22 cellular contexts compared by ENCODE assay signal in the genomic region with DNA sequence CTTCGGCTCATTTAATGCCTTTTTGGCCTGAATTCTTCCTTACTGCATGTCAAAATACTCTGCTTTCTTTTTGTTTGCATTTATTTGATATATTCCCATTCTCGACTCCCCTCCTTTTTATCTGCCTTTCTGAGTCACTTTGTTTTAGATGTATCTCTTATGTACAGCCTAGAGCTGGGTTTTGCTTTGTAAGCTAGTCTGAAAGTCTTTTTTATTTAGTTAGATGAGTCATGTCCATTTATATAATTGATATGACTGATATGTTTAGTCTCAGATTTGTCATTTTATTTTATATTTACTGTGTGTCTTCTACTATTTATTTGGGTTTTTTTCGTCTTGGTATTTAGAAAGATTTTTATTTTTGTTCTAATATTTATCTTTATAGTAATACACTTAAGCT. TPM values are rescaled to one million over a fixed set of nuclear protein-coding genes. Genes with fewer than 3 reads are reported as not detected.
A peak's percentile ranks its signal among the peaks of the same experiment; 100 is the strongest.
DNase-seq lines count a peak whose midpoint lies in the region; ATAC-seq, FAIRE-seq and TF ChIP-seq lines count a peak whose summit lies in the region.
"Had no signal": no experiment of that assay in that cellular context is flagged by ENCODE, and none has a peak within 500 bp of the region (broad histone marks: within the 10 kb centered on the region; RNA-seq: fewer than 3 reads in every experiment).

No MANE protein-coding gene starts in this region.

- POLR2A ChIA-PET in A549 (lab: Yijun Ruan, JAX) = interaction anchor here (0.9 kb wide), 1 partner anchor 34 kb away, joined by 3 read pairs; the partner anchor contains the start of genes GNG5 and SPATA1

- 13% methylated on average over 3 of the region's 3 CpGs for WGBS in A549 (ENCODE audit: missing lambda C conversion rate)
- 74 to 83% methylated on average over 3 of the region's 3 CpGs for WGBS in transverse colon (ENCODE audit: low coverage in 1 of 2), 2 donors

- ATAC-seq in A549 (no peak), GM21515 (IDR thresholded peaks at IDR 0.05; ENCODE audit: unreplicated experiment) (no peak), GM18867 (IDR thresholded peaks at IDR 0.05; ENCODE audit: unreplicated experiment) (no peak)
- ATAC-seq: heart right ventricle, lower lobe of right lung had no signal

- no peak overlapping the region for H3K27ac ChIP-seq in A549
- peak overlapping the region in 1 of 4 donors; percentile 30 for H3K27ac ChIP-seq in transverse colon
- H3K27ac ChIP-seq: heart right ventricle, lower lobe of right lung, testis had no signal

- no peak for TF ChIP-seq EP300 in A549 (IDR thresholded peaks at IDR 0.05)
- no peak for TF ChIP-seq EP300 in transverse colon (IDR thresholded peaks at IDR 0.05; ENCODE audit: low read depth)

- TF ChIP-seq POLR2A in A549 (IDR thresholded peaks at IDR 0.05; ENCODE audit: low read length) = no peak
- TF ChIP-seq POLR2A in transverse colon (IDR thresholded peaks at IDR 0.05) = no peak

- CTCF ChIA-PET in A549 (lab: Yijun Ruan, JAX) = interaction anchor here (0.9 kb wide), 1 partner anchor 44 kb away, joined by 3 read pairs; no protein-coding TSS in a partner anchor

- TF ChIP-seq RAD21 in A549 (conservative IDR thresholded peaks at IDR 0.05 in 1 of 2, IDR thresholded peaks at IDR 0.05 in 1 of 2) = no peak

- no peaks in the 10 kb centered on the region for H3K27me3 ChIP-seq in transverse colon
- H3K27me3 ChIP-seq: heart right ventricle, testis had no signal

- FAIRE-seq in A549 (lab: Jason Lieb, UNC) = no peak

- in situ Hi-C loops in transverse colon (cut with MboI; ENCODE audit: low pct_ligation_motif_present in 1 of 4, low pct_unique_long_range_greater_than_20kb in 1 of 4, low sequenced_read_pairs in 3 of 4) = no loop called here

- H3K4me3 ChIP-seq in A549 = no peak overlapping the region
- H3K4me3 ChIP-seq in fibroblast of the aortic adventitia (ENCODE audit: low read depth, low read length) = no peak overlapping the region
- H3K4me3 ChIP-seq in transverse colon = no peak overlapping the region
- H3K4me3 ChIP-seq: heart right ventricle, lower lobe of right lung, testis had no signal

- H3K9me3 ChIP-seq in A549 = no peaks in the 10 kb centered on the region
- H3K9me3 ChIP-seq in transverse colon = no peaks in the 10 kb centered on the region
- H3K9me3 ChIP-seq: heart right ventricle, lower lobe of right lung, testis had no signal

- DNase-seq in A549 (ENCODE audit: low read depth in 1 of 2, low spot score in 1 of 2) (peak in 1 of 2 experiments; percentile 7), HT1080 (ENCODE audit: low read depth) (peak; percentile 10), SW480 (ENCODE audit: low spot score) (peak; percentile 7), fibroblast of the aortic adventitia (ENCODE audit: low read depth) (peak; percentile 33), iPS-NIHi11 (ENCODE audit: low spot score) (no peak), transverse colon (no peak)
- DNase-seq: activated CD4-positive, alpha-beta T cell treated with anti-CD3 and anti-CD28 coated beads for 1 hour; CD4-positive, CD25-positive, alpha-beta regulatory T cell; central memory CD4-positive, alpha-beta T cell; DMS153; heart right ventricle; KG1; lower lobe of right lung; NCI-H1092 treated with DMSO at 0.1 percent for 48 hours; NCI-H2081 treated with DMSO at 0.1 percent for 48 hours; NCI-H524; retina; T-helper 9 cell; testis had no signal

- intact Hi-C loops in transverse colon (cut with DNase I; ENCODE audit: low total_unique reads) = no loop called here

- H3K4me2 ChIP-seq in A549 = peak overlapping the region; percentile 43; the same call in 2 of the 3 replicates

- no peaks in the 10 kb centered on the region for H3K36me3 ChIP-seq in transverse colon

- H3K4me1 ChIP-seq in A549 = peaks cover 11% of the 10 kb centered on the region; the same call in 1 of the 3 replicates
- H3K4me1 ChIP-seq in transverse colon = peaks cover 0 to 9% (median 5%) of the 10 kb centered on the region in 4 donors
- H3K4me1 ChIP-seq: heart right ventricle, lower lobe of right lung, testis had no signal

- TF ChIP-seq CTCF in A549 (IDR thresholded peaks at IDR 0.05) (no peak), fibroblast of the aortic adventitia (IDR thresholded peaks at IDR 0.05; ENCODE audit: insufficient read depth, low read length) (no peak), transverse colon (IDR thresholded peaks at IDR 0.05) (no peak)

TF ChIP-seq in A549, 52 proteins besides CTCF, POLR2A, EP300 and RAD21:
- TF ChIP-seq JUNB (IDR thresholded peaks at IDR 0.05) (0 out of 2 replicates have a peak, but pooled peaks have one; percentile 23), FOSL2 (IDR thresholded peaks at IDR 0.05) (no peak), FOSL2 (CRISPR knock-in tag; IDR thresholded peaks at IDR 0.05) (peak; percentile 48), EHMT2 (IDR thresholded peaks at IDR 0.05; ENCODE audit: low read depth) (no peak)
TF ChIP-seq in A549: peak in this region for 2.

RNA-seq across cellular contexts. Expression of gene GNG5, which starts 33.6 kb away (rescaled TPM):
- 59.3 and 103 TPM in 2 replicates for polyA plus RNA-seq in A549 (2011; rRNA removed)
- 85.2 and 100.0 TPM in 2 replicates for polyA plus RNA-seq in A549 (2012; cell fraction: cytosol; rRNA removed)
- polyA plus RNA-seq in A549 (2012; cell fraction: nucleus; rRNA removed) = 45.9 and 47.7 TPM in 2 replicates
- 135 to 143 TPM (median 143 TPM) in 3 replicates for polyA plus RNA-seq in A549 (2017; fragmentation: RNase III; extraction: RNeasy Plus Mini Kit Qiagen cat#74134 plus additional on column Dnase treatment)
- polyA minus RNA-seq in A549 (2011; rRNA and poly(A)+ RNA removed) = 12.8 and 14.5 TPM in 2 replicates
- total RNA-seq in HT1080 (2014; rRNA removed; shearing (Covaris generic)) = 42.0 and 111 TPM in 2 replicates
- 188 and 213 TPM in 2 replicates for polyA plus RNA-seq in HT1080 (2015; cell fraction: cytosol; rRNA removed)
- polyA plus RNA-seq in HT1080 (2015; cell fraction: nucleus; rRNA removed) = 50.4 and 52.7 TPM in 2 replicates
- total RNA-seq in fibroblast of the aortic adventitia (ENCODE audit: low replicate concordance) = 1.6 and 54.1 TPM in 2 replicates
- total RNA-seq in transverse colon = 100 to 1,000 TPM in 2 of 4 donors, 10 to 100 TPM in 2; 19.1 to 172 (median 127) TPM

RNA-seq across cellular contexts. Expression of gene SPATA1, which starts 33.8 kb away (rescaled TPM):
- polyA plus RNA-seq in A549 (2011; rRNA removed) (0.54 and 1.2 TPM in 2 replicates), A549 (2017; fragmentation: RNase III; extraction: RNeasy Plus Mini Kit Qiagen cat#74134 plus additional on column Dnase treatment) (0.26 to 0.49 TPM (median 0.42 TPM) in 3 replicates)
- polyA plus RNA-seq in A549 (2012; cell fraction: cytosol; rRNA removed) = 0.40 and 0.56 TPM in 2 replicates
- 0.61 and 0.95 TPM in 2 replicates for polyA plus RNA-seq in A549 (2012; cell fraction: nucleus; rRNA removed)
- polyA minus RNA-seq in A549 (2011; rRNA and poly(A)+ RNA removed) = not detected in 2 replicates
- 0.20 TPM in 1 of 2 replicates, not detected in the other for total RNA-seq in HT1080 (2014; rRNA removed; shearing (Covaris generic))
- polyA plus RNA-seq in HT1080 (2015; cell fraction: cytosol; rRNA removed) = 1.6 TPM in 1 of 2 replicates, not detected in the other
- polyA plus RNA-seq in HT1080 (2015; cell fraction: nucleus; rRNA removed) = 1.8 TPM in 1 of 2 replicates, not detected in the other
- total RNA-seq in fibroblast of the aortic adventitia (ENCODE audit: low replicate concordance) (0.41 and 3.0 TPM in 2 replicates), transverse colon (1 to 10 TPM in 1 of 4 donors, under 1 TPM in 1, not detected in 2; 0.14 to 1.6 TPM)
- total RNA-seq: SK-MEL-5 had no signal

RNA-seq across cellular contexts. Expression of gene CTBS, which starts 34.3 kb away (rescaled TPM):
- polyA plus RNA-seq in A549 (2011; rRNA removed) (20.8 and 25.3 TPM in 2 replicates), A549 (2017; fragmentation: RNase III; extraction: RNeasy Plus Mini Kit Qiagen cat#74134 plus additional on column Dnase treatment) (5.6 to 6.9 TPM (median 6.7 TPM) in 3 replicates)
- 2.7 and 3.3 TPM in 2 replicates for polyA plus RNA-seq in A549 (2012; cell fraction: cytosol; rRNA removed)
- 1.3 and 1.9 TPM in 2 replicates for polyA plus RNA-seq in A549 (2012; cell fraction: nucleus; rRNA removed)
- polyA minus RNA-seq in A549 (2011; rRNA and poly(A)+ RNA removed) = 3.4 and 4.1 TPM in 2 replicates
- 4.7 and 5.2 TPM in 2 replicates for total RNA-seq in HT1080 (2014; rRNA removed; shearing (Covaris generic))
- polyA plus RNA-seq in HT1080 (2015; cell fraction: cytosol; rRNA removed) = 22.3 and 23.0 TPM in 2 replicates
- polyA plus RNA-seq in HT1080 (2015; cell fraction: nucleus; rRNA removed) = 19.8 and 20.1 TPM in 2 replicates
- total RNA-seq in fibroblast of the aortic adventitia (ENCODE audit: low replicate concordance) (14.5 and 23.0 TPM in 2 replicates), transverse colon (10 to 100 TPM in 3 of 4 donors, 1 to 10 TPM in 1; 3.8 to 25.7 (median 16.2) TPM)

Comparison
In these comparisons a context has a peak if more than half of its experiments do, and no peak if none do; other contexts are left out.
1. DNase-seq: peak in HT1080 (single experiment), SW480 (single experiment) and fibroblast of the aortic adventitia (single experiment); none in iPS-NIHi11 (single experiment) and transverse colon (single experiment).